8 cellular contexts compared by ENCODE assay signal in genomic region chr7:105934577-105935185, GRCh38. TPM values are rescaled to one million over a fixed set of nuclear protein-coding genes. Genes with fewer than 3 reads are reported as not detected.
DNase-seq lines count a peak whose midpoint lies in the region; ATAC-seq and TF ChIP-seq lines count a peak whose summit lies in the region.

No MANE protein-coding gene starts in this region.

- no TSS peak for BruUV-seq in MCF 10A (replicated peaks; lab: Mats Ljungman, UMichigan)

- intact Hi-C loops in MCF 10A (cut with micrococcal nuclease), result loop anchor here (1.0 kb wide), 3 partner anchors 75 to 282 kb away; no protein-coding TSS in a partner anchor
- intact Hi-C loops in breast epithelium (cut with DNase I; ENCODE audit: low total_unique reads), result no loop called here
- intact Hi-C loops in dorsolateral prefrontal cortex (cut with DNase I), result loop anchor here (5.0 kb wide), 2 partner anchors 103 to 108 kb away; no protein-coding TSS in a partner anchor

- H3K36me3 ChIP-seq in breast epithelium, result no peaks in the 10 kb centered on the region
- no peaks in the 10 kb centered on the region for H3K36me3 ChIP-seq in muscle layer of colon (ENCODE audit: insufficient read depth, low read length)

- no peak overlapping the region for H3K27ac Mint-ChIP-seq in MCF 10A (ENCODE audit: low read depth, unreplicated experiment)

- H3K9ac ChIP-seq in muscle layer of colon (ENCODE audit: low read length), result no peak overlapping the region

- CTCF ChIA-PET in MCF 10A (lab: Yijun Ruan, JAX), result interaction anchor here (0.6 to 1.9 kb wide), 21 partner anchors 11 to 638 kb away, joined by 3 to 15 read pairs (median 4); no protein-coding TSS in a partner anchor

- no peaks in the 10 kb centered on the region for H3K36me3 Mint-ChIP-seq in MCF 10A (ENCODE audit: insufficient read depth, unreplicated experiment)

- H3K4me1 ChIP-seq in breast epithelium, result peaks cover 0 to 3% of the 10 kb centered on the region in 2 donors
- peaks cover 34% of the 10 kb centered on the region for H3K4me1 ChIP-seq in muscle layer of colon (ENCODE audit: insufficient read depth, low read length)

- no peaks in the 10 kb centered on the region for H3K9me3 ChIP-seq in breast epithelium
- H3K9me3 ChIP-seq in muscle layer of colon (ENCODE audit: low read length), result no peaks in the 10 kb centered on the region

- H3K9me3 Mint-ChIP-seq in MCF 10A (ENCODE audit: unreplicated experiment), result no peaks in the 10 kb centered on the region

- H3K27ac ChIP-seq in breast epithelium (peak overlapping the region in 1 of 2 donors; percentile 16), dorsolateral prefrontal cortex (peak overlapping the region in 7 of 59 donors; percentile 39 to 82 (median 71)), muscle layer of colon (ENCODE audit: low read depth, low read length) (peak overlapping the region; percentile 84)

- POLR2A ChIA-PET in MCF 10A (lab: Yijun Ruan, JAX), result interaction anchor here (0.7 kb wide), 1 partner anchor 21 kb away, joined by 3 read pairs; no protein-coding TSS in a partner anchor

- peaks cover 9% of the 10 kb centered on the region for H3K4me1 Mint-ChIP-seq in MCF 10A (ENCODE audit: insufficient read depth, unreplicated experiment)

- H3K27me3 ChIP-seq in breast epithelium (no peaks in the 10 kb centered on the region), dorsolateral prefrontal cortex (no peaks in the 10 kb centered on the region), muscle layer of colon (ENCODE audit: control insufficient read depth in 1 of 2, insufficient read depth in 2 of 2, low read length in 2 of 2) (no peaks in the 10 kb centered on the region)

- no peak for TF ChIP-seq POLR2A in breast epithelium (IDR thresholded peaks at IDR 0.05)

- no peak for ATAC-seq in HG03175 (IDR thresholded peaks at IDR 0.05; ENCODE audit: unreplicated experiment)
- ATAC-seq in GM21528 (IDR thresholded peaks at IDR 0.05; ENCODE audit: low FRiP score, unreplicated experiment), result no peak
- ATAC-seq in HG02981 (IDR thresholded peaks at IDR 0.05; ENCODE audit: unreplicated experiment), result no peak

- peak; percentile 24 for TF ChIP-seq CTCF in MCF 10A (IDR thresholded peaks at IDR 0.05; ENCODE audit: unreplicated experiment)
- peak in 1 of 3 donors; percentile 32 for TF ChIP-seq CTCF in breast epithelium (IDR thresholded peaks at IDR 0.05)
- TF ChIP-seq CTCF in dorsolateral prefrontal cortex (IDR thresholded peaks at IDR 0.05 in 54 of 56, conservative IDR thresholded peaks at IDR 0.05 in 2 of 56; ENCODE audit: low read depth in 1 of 56, partially characterized antibody in 56 of 56), result peak in 33 of 56 donors; percentile 8 to 55 (median 30)

- DNase-seq in MCF 10A (ENCODE audit: unreplicated experiment) (peak; percentile 47), breast epithelium (ENCODE audit: low spot score in 2 of 2) (no peak), NCI-H510A treated with DMSO at 0.1 percent for 48 hours (lab: John Stamatoyannopoulos, UW) (peak; percentile 62), dorsolateral prefrontal cortex (peak in 1 of 10 donors; percentile 33)

- H3K4me3 ChIP-seq in breast epithelium (no peak overlapping the region), dorsolateral prefrontal cortex (no peak overlapping the region), muscle layer of colon (ENCODE audit: low read depth in 1 of 2, low read length in 2 of 2) (no peak overlapping the region)

- H3K4me3 Mint-ChIP-seq in MCF 10A (ENCODE audit: unreplicated experiment), result no peak overlapping the region

- no peaks in the 10 kb centered on the region for H3K27me3 Mint-ChIP-seq in MCF 10A (ENCODE audit: insufficient read depth, unreplicated experiment)

RNA-seq across cellular contexts. Expression of gene CDHR3, which starts 28.4 kb away (rescaled TPM):
- total RNA-seq in MCF 10A (2022), result 0.17 and 0.19 TPM in 2 replicates
- 1 to 10 TPM; 4.6 to 8.8 (median 6.4) TPM for total RNA-seq in breast epithelium
- 10 to 100 TPM; 11.0 to 45.0 (median 24.7) TPM for total RNA-seq in dorsolateral prefrontal cortex

RNA-seq across cellular contexts. Expression of gene ATXN7L1, which starts 58.3 kb away (rescaled TPM):
- total RNA-seq in MCF 10A (2022) (8.1 and 10.0 TPM in 2 replicates), breast epithelium (10 to 100 TPM; 10.7 to 18.4 (median 12.5) TPM), dorsolateral prefrontal cortex (10 to 100 TPM; 17.9 to 47.7 (median 29.0) TPM)

Comparison
In these comparisons a context has a peak if more than half of its experiments do, and no peak if none do; other contexts are left out.
1. DNase-seq: peak in MCF 10A (single experiment) and NCI-H510A treated with DMSO at 0.1 percent for 48 hours (single experiment); none in breast epithelium (0 of 2).